In genomic region chr2:21042708-21042957, GRCh38 we compare ENCODE assay signal across 9 cellular contexts. TPM values are rescaled to one million over a fixed set of nuclear protein-coding genes. Genes with fewer than 3 reads are reported as not detected.
"Had no signal": no experiment of that assay in that cellular context is flagged by ENCODE, and none has a peak within 500 bp of the region (broad histone marks: within the 10 kb centered on the region; RNA-seq: fewer than 3 reads in every experiment).

No MANE protein-coding gene starts in this region.

- H3K36me3 ChIP-seq: colonic mucosa, upper lobe of left lung had no signal

- H3K27ac ChIP-seq: body of pancreas, colonic mucosa, upper lobe of left lung had no signal

- H3K9me3 ChIP-seq: body of pancreas, colonic mucosa, mucosa of descending colon, upper lobe of left lung had no signal

- H3K4me3 ChIP-seq: body of pancreas, colonic mucosa, mucosa of descending colon, upper lobe of left lung had no signal

- DNase-seq: activated gamma-delta T cell had no signal

RNA-seq across cellular contexts. Expression of gene APOB, which starts 1.2 kb away (rescaled TPM):
- total RNA-seq: activated CD8-positive, alpha-beta T cell treated with anti-CD3 and anti-CD28 coated beads for 36 hours; activated naive CD4-positive, alpha-beta T cell treated with anti-CD3 and anti-CD28 coated beads, Interleukin-2, amount 50 U/mL, for 72 hours; naive thymus-derived CD4-positive, alpha-beta T cell had no signal
- polyA plus RNA-seq: fibroblast of lung; naive thymus-derived CD4-positive, alpha-beta T cell had no signal
